8 cellular contexts compared by ENCODE assay signal in the genomic region with DNA sequence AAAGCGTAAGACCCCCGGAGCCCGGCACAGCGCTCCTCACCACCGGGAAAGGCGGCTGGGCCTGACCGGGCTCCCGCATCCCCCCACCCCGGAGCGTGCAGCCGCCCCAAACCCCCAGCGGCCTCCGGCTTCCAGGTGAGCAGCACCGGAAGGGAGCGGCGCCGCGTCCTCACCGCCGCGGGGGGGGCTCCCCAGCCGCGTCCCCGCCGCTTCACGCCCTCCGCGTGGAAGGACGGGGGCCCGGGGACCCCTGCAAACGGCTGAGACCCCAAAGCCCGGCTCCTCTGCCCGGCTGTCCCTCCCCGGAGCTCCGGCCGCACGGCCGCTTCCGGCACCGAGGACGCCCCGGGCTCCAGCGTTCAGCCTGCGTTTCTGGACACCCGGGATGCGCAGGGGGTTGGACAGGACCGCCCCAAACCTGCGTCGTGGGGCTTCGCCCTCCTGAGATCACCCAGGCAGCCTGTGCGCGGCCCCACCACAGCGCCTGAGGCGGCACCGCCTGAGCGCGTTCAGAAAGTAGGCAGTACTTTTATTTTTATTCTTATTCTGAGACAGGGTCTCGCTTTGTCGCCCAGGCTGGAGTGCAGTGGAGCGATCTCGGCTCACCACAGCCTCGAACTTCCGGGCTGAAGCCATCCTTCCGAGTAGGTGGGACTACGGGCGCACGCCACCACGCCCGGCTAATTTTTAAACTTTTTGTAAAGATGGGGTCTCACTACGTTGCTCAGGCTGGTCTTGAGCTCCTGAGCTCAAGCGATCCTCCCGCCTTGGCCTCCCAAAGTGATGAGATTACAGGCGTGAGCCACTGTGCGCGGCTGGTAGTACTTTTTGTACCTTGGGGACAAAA. TPM values are rescaled to one million over a fixed set of nuclear protein-coding genes. Genes with fewer than 3 reads are reported as not detected.
A peak's percentile ranks its signal among the peaks of the same experiment; 100 is the strongest.
DNase-seq lines count a peak whose midpoint lies in the region; ATAC-seq and TF ChIP-seq lines count a peak whose summit lies in the region.

No MANE protein-coding gene starts in this region.

- WGBS in trophoblast cell (ENCODE audit: extremely low coverage, insufficient coverage, insufficient read length), result no CpG with 5 or more reads among the region's 75 CpGs

- H2BK12ac ChIP-seq in trophoblast cell (ENCODE audit: low read length), result no peak overlapping the region

- H3K23ac ChIP-seq in trophoblast cell (ENCODE audit: low read length), result no peak overlapping the region

- peaks cover 3% of the 10 kb centered on the region in 2 experiments for H3K4me1 ChIP-seq in trophoblast cell (ENCODE audit: control insufficient read depth in 1 of 2, insufficient read depth in 2 of 2, low read length in 2 of 2)

- H3K4me3 ChIP-seq in AG04449 (ENCODE audit: low read depth, low read length), result peak overlapping the region; percentile 61
- peak overlapping the region; percentile 72 for H3K4me3 ChIP-seq in fibroblast of the aortic adventitia (ENCODE audit: low read depth, low read length)
- no peak overlapping the region for H3K4me3 ChIP-seq in trophoblast cell (ENCODE audit: low read depth, low read length)

- no peak for DNase-seq in AG04449 (ENCODE audit: low read depth, low spot score)
- peak; percentile 67 for DNase-seq in NCI-H226
- DNase-seq in activated T-cell treated with anti-CD3 and anti-CD28 coated beads, Interleukin-2, amount 50 U/mL, for 48 hours, result peak; percentile 72 to 77
- DNase-seq in fibroblast of the aortic adventitia (ENCODE audit: low read depth), result peak; percentile 58
- peak; percentile 48 to 59 for DNase-seq in trophoblast cell
- no peak for DNase-seq in NCI-H345 treated with DMSO at 0.1 percent for 48 hours (lab: John Stamatoyannopoulos, UW; ENCODE audit: unreplicated experiment)

- ATAC-seq in GM18511 (IDR thresholded peaks at IDR 0.05; ENCODE audit: unreplicated experiment) (peak; percentile 70), HG02943 (IDR thresholded peaks at IDR 0.05; ENCODE audit: low read depth, unreplicated experiment) (peak; percentile 61)

- no peak overlapping the region for H3K4me2 ChIP-seq in trophoblast cell (ENCODE audit: low read length)

- no peak overlapping the region for H4K12ac ChIP-seq in trophoblast cell (ENCODE audit: low read depth, low read length)

- H4K91ac ChIP-seq in trophoblast cell (ENCODE audit: low read depth, low read length), result no peak overlapping the region

- H2BK120ac ChIP-seq in trophoblast cell (ENCODE audit: insufficient read depth, low read length, poor library complexity), result no peak overlapping the region

- H3K79me1 ChIP-seq in trophoblast cell (ENCODE audit: low read length), result no peaks in the 10 kb centered on the region

- H3K27me3 ChIP-seq in trophoblast cell (ENCODE audit: insufficient read depth, low read length), result no peaks in the 10 kb centered on the region

- no peak overlapping the region for H3K27ac ChIP-seq in trophoblast cell (ENCODE audit: low read depth, low read length)

- no peak overlapping the region for H2BK5ac ChIP-seq in trophoblast cell (ENCODE audit: low read depth, low read length, poor library complexity)

- H3K14ac ChIP-seq in trophoblast cell (ENCODE audit: low read length), result no peak overlapping the region

- no peak overlapping the region for H3K9ac ChIP-seq in trophoblast cell (ENCODE audit: low read length)

- H3K18ac ChIP-seq in trophoblast cell (ENCODE audit: low read length), result no peak overlapping the region

- CTCF ChIA-PET in AG04449 (lab: Yijun Ruan, JAX), result interaction anchor here (1.0 to 2.4 kb wide), 5 partner anchors 16 to 269 kb away, joined by 3 to 10 read pairs (median 4); no protein-coding TSS in a partner anchor

- POLR2A ChIA-PET in AG04449 (lab: Yijun Ruan, JAX), result interaction anchor here (0.5 kb wide), 1 partner anchor 48 kb away, joined by 3 read pairs; no protein-coding TSS in a partner anchor

- TF ChIP-seq CTCF in AG04449 (IDR thresholded peaks at IDR 0.05; ENCODE audit: insufficient read depth, low read length, missing control alignments) (no peak), fibroblast of the aortic adventitia (IDR thresholded peaks at IDR 0.05; ENCODE audit: insufficient read depth, low read length) (no peak)

- H3K9me3 ChIP-seq in trophoblast cell (ENCODE audit: insufficient read depth, low read depth, low read length), result no peaks in the 10 kb centered on the region

- no peak overlapping the region for H3K4ac ChIP-seq in trophoblast cell (ENCODE audit: low read depth, low read length)

- H3K79me2 ChIP-seq in trophoblast cell (ENCODE audit: control insufficient read depth, insufficient read depth, low read length, poor library complexity), result no peaks in the 10 kb centered on the region

- H2AFZ ChIP-seq in trophoblast cell (ENCODE audit: insufficient read depth, low read length, poor library complexity), result no peak overlapping the region

- no peak overlapping the region for H4K8ac ChIP-seq in trophoblast cell (ENCODE audit: low read depth, low read length)

- H3K36me3 ChIP-seq in trophoblast cell (ENCODE audit: control insufficient read depth in 1 of 2, insufficient read depth in 2 of 2, low read length in 2 of 2), result no peaks in the 10 kb centered on the region

- H2AK5ac ChIP-seq in trophoblast cell (ENCODE audit: low read length), result no peak overlapping the region

RNA-seq across cellular contexts. Expression of gene BLM, which starts 51.6 kb away (rescaled TPM):
- 3.8 and 12.2 TPM in 2 replicates for total RNA-seq in fibroblast of the aortic adventitia (ENCODE audit: low replicate concordance)
- 15.0 and 15.9 TPM in 2 replicates for polyA plus RNA-seq in trophoblast cell (2013)

Comparison
In these comparisons a context has a peak if more than half of its experiments do, and no peak if none do; other contexts are left out.
1. DNase-seq: peak in NCI-H226 (single experiment), activated T-cell treated with anti-CD3 and anti-CD28 coated beads, Interleukin-2, amount 50 U/mL, for 48 hours (2 of 2), fibroblast of the aortic adventitia (single experiment) and trophoblast cell (2 of 2); none in AG04449 (single experiment) and NCI-H345 treated with DMSO at 0.1 percent for 48 hours (single experiment).